3 cellular contexts compared by ENCODE assay signal in the genomic region with DNA sequence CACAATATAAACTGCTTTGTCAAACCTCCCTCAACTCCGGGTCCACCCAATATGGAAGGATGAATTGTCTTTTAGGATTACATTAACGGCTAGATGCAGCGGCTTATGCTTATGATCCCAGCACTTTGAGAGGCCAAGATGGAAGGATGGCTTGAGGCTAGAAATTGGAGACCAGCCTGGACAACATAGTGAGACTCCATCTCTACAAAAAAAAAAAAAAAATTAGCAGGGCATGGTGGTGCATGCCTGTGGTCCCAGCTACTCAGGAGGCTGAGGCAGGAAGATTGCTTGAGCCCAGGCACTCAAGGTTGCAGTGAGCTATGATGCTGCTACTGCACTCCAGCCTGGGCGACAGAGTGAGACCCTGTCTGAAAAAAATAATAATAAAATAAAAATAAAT. TPM values are rescaled to one million over a fixed set of nuclear protein-coding genes. Genes with fewer than 3 reads are reported as not detected.
"Had no signal": no experiment of that assay in that cellular context is flagged by ENCODE, and none has a peak within 500 bp of the region (broad histone marks: within the 10 kb centered on the region; RNA-seq: fewer than 3 reads in every experiment).

No MANE protein-coding gene starts in this region.

RNA-seq across cellular contexts. Expression of a gene that starts 35.8 kb away (rescaled TPM):
- total RNA-seq: left ventricle myocardium superior, mesenteric fat pad, vagina had no signal
